In the genomic region with DNA sequence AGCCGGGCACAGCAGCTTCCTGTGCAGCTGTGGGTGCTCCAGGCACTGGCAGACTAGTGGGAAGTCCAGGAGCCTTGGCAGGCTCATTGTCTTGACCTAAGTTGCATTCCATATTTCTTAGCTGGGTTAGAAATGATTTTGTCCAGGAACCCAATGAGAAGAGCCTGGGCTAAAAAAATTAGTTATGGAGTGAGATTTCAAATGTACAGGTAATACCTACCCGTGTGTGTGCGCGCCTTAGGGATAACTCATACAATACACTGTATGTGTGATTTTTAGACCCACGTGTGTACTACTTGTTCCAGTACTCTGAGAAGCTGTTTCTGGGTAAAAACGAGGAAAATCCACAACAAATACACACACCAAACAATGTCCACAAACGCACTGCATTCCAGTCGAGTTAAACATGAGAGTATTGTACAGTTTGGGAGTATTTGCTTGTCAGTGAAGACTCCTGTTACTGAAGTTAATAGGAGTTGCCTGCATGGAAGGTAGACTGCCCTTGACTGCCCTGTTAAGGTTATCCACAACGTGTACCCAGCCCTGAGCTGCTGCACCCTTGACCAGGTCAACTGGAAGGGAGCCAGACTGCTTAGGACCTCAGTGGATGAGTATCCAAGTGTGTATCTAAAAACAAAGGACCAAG, we compare ENCODE assay signal across 8 cellular contexts. TPM values are rescaled to one million over a fixed set of nuclear protein-coding genes. Genes with fewer than 3 reads are reported as not detected.
DNase-seq lines count a peak whose midpoint lies in the region; ATAC-seq and TF ChIP-seq lines count a peak whose summit lies in the region.

No MANE protein-coding gene starts in this region.

- no peaks in the 10 kb centered on the region for H3K27me3 ChIP-seq in CD4-positive, alpha-beta T cell (ENCODE audit: control insufficient read depth, insufficient read depth, low read length)
- H3K27me3 ChIP-seq in endodermal cell (ENCODE audit: control insufficient read depth, insufficient read depth, low read length, poor library complexity, severe bottlenecking) (peaks cover 43% of the 10 kb centered on the region), neural progenitor cell (peaks cover 32% of the 10 kb centered on the region)

- peaks cover 66% of the 10 kb centered on the region for H3K4me1 Mint-ChIP-seq in CD4-positive, alpha-beta T cell (ENCODE audit: low read depth)
- H3K4me1 Mint-ChIP-seq in endodermal cell: peaks cover 10% of the 10 kb centered on the region
- peaks cover 30% of the 10 kb centered on the region for H3K4me1 Mint-ChIP-seq in neural progenitor cell

- no peaks in the 10 kb centered on the region for H3K9me3 ChIP-seq in CD4-positive, alpha-beta T cell (ENCODE audit: control insufficient read depth, low read length)
- H3K9me3 ChIP-seq in endodermal cell (ENCODE audit: control insufficient read depth, low read length) (no peaks in the 10 kb centered on the region), neural progenitor cell (ENCODE audit: low read depth) (no peaks in the 10 kb centered on the region)

- 77 to 82% methylated on average over 6 to 8 of the region's 9 CpGs for WGBS in endodermal cell (ENCODE audit: insufficient coverage in 1 of 2, insufficient read length in 1 of 2), 2 experiments

- no peaks in the 10 kb centered on the region for H3K9me3 Mint-ChIP-seq in CD4-positive, alpha-beta T cell
- no peaks in the 10 kb centered on the region for H3K9me3 Mint-ChIP-seq in endodermal cell
- H3K9me3 Mint-ChIP-seq in neural progenitor cell: no peaks in the 10 kb centered on the region

- H3K4me3 ChIP-seq in endodermal cell (ENCODE audit: low read length) (peak overlapping the region; percentile 84), neural progenitor cell (peak overlapping the region; percentile 89)

- H3K4me1 ChIP-seq in endodermal cell (ENCODE audit: control insufficient read depth, insufficient read depth, low read length): no peaks in the 10 kb centered on the region
- H3K4me1 ChIP-seq in neural progenitor cell: peaks cover 20% of the 10 kb centered on the region

- POLR2A ChIA-PET in CD4-positive, alpha-beta T cell (lab: Charles Lee): interaction anchor here (1.0 to 8.4 kb wide), 12 partner anchors 7 to 78 kb away, joined by 3 to 132 read pairs (median 21); a partner anchor contains a TSS

- H3K4me2 ChIP-seq in neural progenitor cell: peak overlapping the region; percentile 90

- no peaks in the 10 kb centered on the region for H3K36me3 ChIP-seq in endodermal cell (ENCODE audit: control insufficient read depth, insufficient read depth, low read length)
- H3K36me3 ChIP-seq in neural progenitor cell: no peaks in the 10 kb centered on the region

- H3K79me2 ChIP-seq in neural progenitor cell (ENCODE audit: low read depth): peaks cover 17% of the 10 kb centered on the region

- peaks cover 13% of the 10 kb centered on the region for H4K20me1 ChIP-seq in neural progenitor cell (ENCODE audit: low read depth)

- peaks cover 6% of the 10 kb centered on the region for H3F3A ChIP-seq in neural progenitor cell (ENCODE audit: low read depth)

- no peak for DNase-seq in CD4-positive, alpha-beta T cell
- peak; percentile 65 for DNase-seq in NCI-H69 (lab: John Stamatoyannopoulos, UW)
- no peak for DNase-seq in endodermal cell
- no peak for DNase-seq in neural progenitor cell (ENCODE audit: low spot score)
- no peak for DNase-seq in NCI-H774 (lab: John Stamatoyannopoulos, UW)
- no peak for DNase-seq in SIG-M5 (lab: John Stamatoyannopoulos, UW)
- DNase-seq in NCI-H2107 treated with DMSO at 0.1 percent for 48 hours (lab: John Stamatoyannopoulos, UW; ENCODE audit: unreplicated experiment): no peak
- no peak for DNase-seq in NCI-H2171 treated with DMSO at 0.1 percent for 48 hours (lab: John Stamatoyannopoulos, UW)

- peaks cover 60% of the 10 kb centered on the region for H3K36me3 Mint-ChIP-seq in CD4-positive, alpha-beta T cell (ENCODE audit: low read depth)
- H3K36me3 Mint-ChIP-seq in endodermal cell (ENCODE audit: low read depth) (peaks cover 3% of the 10 kb centered on the region), neural progenitor cell (peaks cover 17% of the 10 kb centered on the region)

- ATAC-seq in CD4-positive, alpha-beta T cell (ENCODE audit: poor library complexity): no peak

- peak overlapping the region; percentile 98 for H3K4me3 Mint-ChIP-seq in CD4-positive, alpha-beta T cell
- H3K4me3 Mint-ChIP-seq in endodermal cell (peak overlapping the region; percentile 87), neural progenitor cell (peak overlapping the region; percentile 99)

- intact Hi-C loops in CD4-positive, alpha-beta T cell (cut with DNase I, micrococcal nuclease): loop anchor here (2.0 to 5.0 kb wide), 7 partner anchors 13 to 299 kb away; no protein-coding TSS in a partner anchor

- CTCF ChIA-PET in CD4-positive, alpha-beta T cell (lab: Charles Lee): interaction anchor here (0.6 to 2.4 kb wide), 9 partner anchors 8 to 78 kb away, joined by 3 to 32 read pairs (median 6); a partner anchor contains a TSS

- peak overlapping the region; percentile 92 for H3K27ac Mint-ChIP-seq in CD4-positive, alpha-beta T cell
- H3K27ac Mint-ChIP-seq in endodermal cell (no peak overlapping the region), neural progenitor cell (no peak overlapping the region)

- peak overlapping the region; percentile 94 for H2AFZ ChIP-seq in neural progenitor cell (replicated peaks)

- TF ChIP-seq CTCF in CD4-positive, alpha-beta T cell (IDR thresholded peaks at IDR 0.05): no peak
- no peak for TF ChIP-seq CTCF in endodermal cell (conservative IDR thresholded peaks at IDR 0.05)
- TF ChIP-seq CTCF in neural progenitor cell (IDR thresholded peaks at IDR 0.05): no peak

- no peak overlapping the region for H3K9ac ChIP-seq in endodermal cell (ENCODE audit: extremely low read depth, low read length, poor library complexity, severe bottlenecking)
- no peak overlapping the region for H3K9ac ChIP-seq in neural progenitor cell

- peak overlapping the region; percentile 88 for H3K27ac ChIP-seq in CD4-positive, alpha-beta T cell (ENCODE audit: low read depth, low read length)
- H3K27ac ChIP-seq in endodermal cell (ENCODE audit: low read depth, low read length): no peak overlapping the region
- no peak overlapping the region for H3K27ac ChIP-seq in neural progenitor cell

- no peaks in the 10 kb centered on the region for H3K27me3 Mint-ChIP-seq in CD4-positive, alpha-beta T cell
- peaks cover 33% of the 10 kb centered on the region for H3K27me3 Mint-ChIP-seq in endodermal cell (ENCODE audit: insufficient read depth)
- peaks cover 12% of the 10 kb centered on the region for H3K27me3 Mint-ChIP-seq in neural progenitor cell (ENCODE audit: insufficient read depth, low read depth)

RNA-seq across cellular contexts. Expression of a gene that starts 1.4 kb away (rescaled TPM):
- 1 to 10 TPM; 1.8 to 1.9 TPM for total RNA-seq in CD4-positive, alpha-beta T cell
- 1 to 10 TPM; 5.9 to 6.7 TPM for total RNA-seq in endodermal cell
- 11.0 TPM for polyA plus RNA-seq in endodermal cell (2013, experiment 1 of 2)
- 11.9 TPM for polyA plus RNA-seq in endodermal cell (2013, experiment 2 of 2)
- 16.9 and 17.7 TPM in 2 replicates for total RNA-seq in neural progenitor cell (ENCODE audit: low replicate concordance)

RNA-seq across cellular contexts. Expression of a gene that starts 56.8 kb away (rescaled TPM):
- 1 to 10 TPM; 3.4 to 4.8 TPM for total RNA-seq in CD4-positive, alpha-beta T cell
- total RNA-seq in endodermal cell (10 to 100 TPM; 26.4 to 46.4 TPM), neural progenitor cell (ENCODE audit: low replicate concordance) (53.9 and 59.8 TPM in 2 replicates)
- 49.7 TPM for polyA plus RNA-seq in endodermal cell (2013, experiment 1 of 2)
- polyA plus RNA-seq in endodermal cell (2013, experiment 2 of 2): 49.3 TPM
